Comparison of ENCODE assay signal across 14 cellular contexts in genomic region chr7:143265017-143265693, GRCh38. TPM values are rescaled to one million over a fixed set of nuclear protein-coding genes. Genes with fewer than 3 reads are reported as not detected.
A peak's percentile ranks its signal among the peaks of the same experiment; 100 is the strongest.
DNase-seq lines count a peak whose midpoint lies in the region; ATAC-seq and TF ChIP-seq lines count a peak whose summit lies in the region.
"Had no signal": no experiment of that assay in that cellular context is flagged by ENCODE, and none has a peak within 500 bp of the region (broad histone marks: within the 10 kb centered on the region; RNA-seq: fewer than 3 reads in every experiment).

No MANE protein-coding gene starts in this region.

- DNase-seq in stimulated activated naive CD8-positive, alpha-beta T cell treated with anti-CD3 and anti-CD28 coated beads, Interleukin-15, Interleukin-2, amounts not matched to agents 100 U/mL and 50 U/mL, for 24 hours, result no peak
- DNase-seq in adipocyte (ENCODE audit: low read depth) (no peak), upper lobe of right lung (no peak), DMS114 treated with DMSO at 0.1 percent for 48 hours (lab: John Stamatoyannopoulos, UW; ENCODE audit: unreplicated experiment) (no peak), GM20000 (ENCODE audit: low spot score) (no peak)
- DNase-seq: activated CD8-positive, alpha-beta memory T cell treated with anti-CD3 and anti-CD28 coated beads, Interleukin-2, amount 50 U/mL, for 48 hours; NCI-H1417; stomach had no signal

- intact Hi-C loops in upper lobe of right lung (cut with DNase I), result no loop called here

- peaks cover 41% of the 10 kb centered on the region for H3K36me3 ChIP-seq in adipocyte (ENCODE audit: control insufficient read depth, insufficient read depth, low read length, severe bottlenecking)
- H3K36me3 ChIP-seq in mucosa of rectum (ENCODE audit: control insufficient read depth in 2 of 2, insufficient read depth in 2 of 2, low read length in 2 of 2), result peaks cover 20 to 40% of the 10 kb centered on the region in 2 donors
- H3K36me3 ChIP-seq in upper lobe of right lung, result peaks cover 44% of the 10 kb centered on the region

- no peak for ATAC-seq in stimulated activated naive CD8-positive, alpha-beta T cell treated with anti-CD3 and anti-CD28 coated beads, Interleukin-15, Interleukin-2, amounts not matched to agents 100 U/mL and 50 U/mL, for 24 hours
- ATAC-seq in upper lobe of right lung (no peak), GM18520 (IDR thresholded peaks at IDR 0.05; ENCODE audit: unreplicated experiment) (no peak)
- ATAC-seq: mucosa of descending colon had no signal

- no peaks in the 10 kb centered on the region for H3K27me3 ChIP-seq in adipocyte (replicated peaks; ENCODE audit: control insufficient read depth, insufficient read depth, low read length)
- no peaks in the 10 kb centered on the region for H3K27me3 ChIP-seq in mucosa of rectum (ENCODE audit: control insufficient read depth in 2 of 2, insufficient read depth in 2 of 2, low read length in 2 of 2)
- no peaks in the 10 kb centered on the region for H3K27me3 ChIP-seq in upper lobe of right lung
- H3K27me3 ChIP-seq: stomach had no signal

- H3K4me1 Mint-ChIP-seq in stimulated activated naive CD8-positive, alpha-beta T cell treated with anti-CD3 and anti-CD28 coated beads, Interleukin-15, Interleukin-2, amounts not matched to agents 100 ng/mL and 50 ng/mL, for 24 hours (ENCODE audit: low read depth), result peaks cover 37% of the 10 kb centered on the region

- peaks cover 15% of the 10 kb centered on the region for H3K4me1 ChIP-seq in adipocyte (ENCODE audit: control insufficient read depth, insufficient read depth, low read length)
- peaks cover 21 to 45% of the 10 kb centered on the region in 2 donors for H3K4me1 ChIP-seq in mucosa of rectum (ENCODE audit: control insufficient read depth in 2 of 2, insufficient read depth in 2 of 2, low read length in 2 of 2)
- peaks cover 14% of the 10 kb centered on the region for H3K4me1 ChIP-seq in upper lobe of right lung

- H3K27me3 Mint-ChIP-seq in stimulated activated naive CD8-positive, alpha-beta T cell treated with anti-CD3 and anti-CD28 coated beads, Interleukin-15, Interleukin-2, amounts not matched to agents 100 ng/mL and 50 ng/mL, for 24 hours, result no peaks in the 10 kb centered on the region

- TF ChIP-seq CTCF in upper lobe of right lung (IDR thresholded peaks at IDR 0.05) (no peak), GM20000 (IDR thresholded peaks at IDR 0.05; ENCODE audit: extremely low read depth, missing control alignments) (no peak)

- no peaks in the 10 kb centered on the region for H3K9me3 Mint-ChIP-seq in stimulated activated naive CD8-positive, alpha-beta T cell treated with anti-CD3 and anti-CD28 coated beads, Interleukin-15, Interleukin-2, amounts not matched to agents 100 ng/mL and 50 ng/mL, for 24 hours

- H3K9me3 ChIP-seq in adipocyte (ENCODE audit: control insufficient read depth, low read length) (no peaks in the 10 kb centered on the region), mucosa of rectum (ENCODE audit: control insufficient read depth in 2 of 2, low read length in 2 of 2) (no peaks in the 10 kb centered on the region), upper lobe of right lung (no peaks in the 10 kb centered on the region)
- H3K9me3 ChIP-seq: mucosa of descending colon, stomach had no signal

- H3K27ac Mint-ChIP-seq in stimulated activated naive CD8-positive, alpha-beta T cell treated with anti-CD3 and anti-CD28 coated beads, Interleukin-15, Interleukin-2, amounts not matched to agents 100 ng/mL and 50 ng/mL, for 24 hours, result peak overlapping the region; percentile 54

- H3K9ac ChIP-seq in adipocyte (ENCODE audit: low read length) (no peak overlapping the region), mucosa of rectum (ENCODE audit: low read depth in 1 of 2, low read length in 2 of 2) (peak overlapping the region in 1 of 2 donors; percentile 82)

- peak overlapping the region; percentile 88 for H3K4me3 Mint-ChIP-seq in stimulated activated naive CD8-positive, alpha-beta T cell treated with anti-CD3 and anti-CD28 coated beads, Interleukin-15, Interleukin-2, amounts not matched to agents 100 ng/mL and 50 ng/mL, for 24 hours

- H3K27ac ChIP-seq in mucosa of rectum (ENCODE audit: low read depth in 2 of 2, low read length in 2 of 2) (no peak overlapping the region), upper lobe of right lung (no peak overlapping the region)

- peaks cover 55% of the 10 kb centered on the region for H3K36me3 Mint-ChIP-seq in stimulated activated naive CD8-positive, alpha-beta T cell treated with anti-CD3 and anti-CD28 coated beads, Interleukin-15, Interleukin-2, amounts not matched to agents 100 ng/mL and 50 ng/mL, for 24 hours (ENCODE audit: low read depth)

- H3K4me3 ChIP-seq in adipocyte (ENCODE audit: low read length), result peak overlapping the region; percentile 95
- peak overlapping the region; percentile 75 to 90 for H3K4me3 ChIP-seq in mucosa of rectum (ENCODE audit: low read length in 2 of 2)
- peak overlapping the region; percentile 97 for H3K4me3 ChIP-seq in upper lobe of right lung
- H3K4me3 ChIP-seq: mucosa of descending colon had no signal

RNA-seq across cellular contexts. Expression of gene GSTK1, which starts 1.9 kb away (rescaled TPM):
- 149 TPM for total RNA-seq in upper lobe of right lung

RNA-seq across cellular contexts. Expression of gene TMEM139, which starts 19.6 kb away (rescaled TPM):
- total RNA-seq in upper lobe of right lung, result 25.1 TPM

RNA-seq across cellular contexts. Expression of gene CASP2, which starts 23.0 kb away (rescaled TPM):
- 26.7 TPM for total RNA-seq in upper lobe of right lung

RNA-seq across cellular contexts. Expression of gene TAS2R40, which starts 43.3 kb away (rescaled TPM):
- total RNA-seq in upper lobe of right lung, result not detected
- total RNA-seq: glomerular endothelial cell; mucosa of descending colon; stomach; T-helper 1 cell treated with Interleukin-12 subunit alpha and Interleukin-12 subunit beta and Interleukin-4 antibody, amounts not matched to agents 30 ng/mL and 1 ng/mL, for 36 hours had no signal

RNA-seq across cellular contexts. Expression of gene CLCN1, which starts 50.8 kb away (rescaled TPM):
- total RNA-seq in upper lobe of right lung, result not detected
- total RNA-seq: glomerular endothelial cell, mucosa of descending colon, stomach had no signal
